Comparison of ENCODE assay signal across 8 cellular contexts in the genomic region with DNA sequence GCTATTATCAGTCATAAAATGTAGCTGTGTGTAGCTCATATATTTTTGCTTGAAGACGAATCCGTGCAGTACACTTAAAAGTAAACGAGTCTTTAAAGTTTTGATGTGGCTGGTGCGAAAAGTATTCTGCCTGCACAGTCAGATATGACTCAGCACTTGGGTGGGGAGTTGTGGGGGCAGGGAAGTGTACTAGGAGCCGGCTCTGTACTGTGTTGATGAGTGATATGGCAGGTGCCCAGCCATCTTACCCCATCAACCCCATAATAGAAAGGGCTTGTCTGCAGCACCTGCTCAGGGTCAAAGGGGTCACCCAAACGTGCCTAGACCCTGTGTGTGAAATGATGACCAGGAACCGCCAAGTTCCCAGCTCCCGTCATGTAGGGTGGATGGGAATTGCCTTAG. TPM values are rescaled to one million over a fixed set of nuclear protein-coding genes. Genes with fewer than 3 reads are reported as not detected.
DNase-seq lines count a peak whose midpoint lies in the region; ATAC-seq and TF ChIP-seq lines count a peak whose summit lies in the region.

No MANE protein-coding gene starts in this region.

- H4K20me1 ChIP-seq in fibroblast of lung (ENCODE audit: control insufficient read depth, extremely low read depth, insufficient read depth, low read length), result no peaks in the 10 kb centered on the region

- no peak overlapping the region for H3K27ac ChIP-seq in fibroblast of lung (ENCODE audit: insufficient read depth, low read length)

- no peak overlapping the region for H3K4me3 Mint-ChIP-seq in activated CD4-positive, alpha-beta memory T cell treated with anti-CD3 and anti-CD28 coated beads, Interleukin-2, amount 10 ng/mL, durations not matched to agents 7 days and 5 days

- H3K9me3 ChIP-seq in fibroblast of lung (ENCODE audit: control insufficient read depth, insufficient read depth, low read depth, low read length), result no peaks in the 10 kb centered on the region

- ATAC-seq in HG02623 (IDR thresholded peaks at IDR 0.05; ENCODE audit: unreplicated experiment), result no peak

- H3K27me3 Mint-ChIP-seq in activated CD4-positive, alpha-beta memory T cell treated with anti-CD3 and anti-CD28 coated beads, Interleukin-2, amount 10 ng/mL, durations not matched to agents 7 days and 5 days, result peaks cover 32% of the 10 kb centered on the region

- no peak overlapping the region for H3K9ac ChIP-seq in fibroblast of lung (ENCODE audit: insufficient read depth, low read length)

- POLR2A ChIA-PET in activated CD4-positive, alpha-beta memory T cell treated with anti-CD3 and anti-CD28 coated beads, Interleukin-2, amount 10 ng/mL, durations not matched to agents 7 days and 5 days (lab: Charles Lee), result interaction anchor here (0.7 to 1.1 kb wide), 2 partner anchors 48 to 51 kb away, joined by 3 read pairs; no protein-coding TSS in a partner anchor

- H2AFZ ChIP-seq in fibroblast of lung (ENCODE audit: low read length), result no peak overlapping the region

- H3K9me3 Mint-ChIP-seq in activated CD4-positive, alpha-beta memory T cell treated with anti-CD3 and anti-CD28 coated beads, Interleukin-2, amount 10 ng/mL, durations not matched to agents 7 days and 5 days, result no peaks in the 10 kb centered on the region

- H3K27ac Mint-ChIP-seq in activated CD4-positive, alpha-beta memory T cell treated with anti-CD3 and anti-CD28 coated beads, Interleukin-2, amount 10 ng/mL, durations not matched to agents 7 days and 5 days, result no peak overlapping the region

- no peak overlapping the region for H3K4me3 ChIP-seq in fibroblast of lung (replicated peaks in 1 of 4; ENCODE audit: control extremely low read depth in 1 of 4, insufficient read depth in 1 of 4, low read depth in 3 of 4, low read length in 4 of 4)

- H3K36me3 Mint-ChIP-seq in activated CD4-positive, alpha-beta memory T cell treated with anti-CD3 and anti-CD28 coated beads, Interleukin-2, amount 10 ng/mL, durations not matched to agents 7 days and 5 days (ENCODE audit: low read depth), result peaks cover 14% of the 10 kb centered on the region

- TF ChIP-seq CTCF in fibroblast of lung (conservative IDR thresholded peaks at IDR 0.05 in 1 of 2, IDR thresholded peaks at IDR 0.05 in 1 of 2; ENCODE audit: low read depth in 1 of 2, low read length in 2 of 2), result no peak

- no peaks in the 10 kb centered on the region for H3K79me2 ChIP-seq in fibroblast of lung (ENCODE audit: control insufficient read depth, insufficient read depth, low read length)

- peak overlapping the region; percentile 41 for H3K4me2 ChIP-seq in fibroblast of lung (ENCODE audit: extremely low read depth, insufficient read depth, low read length)

- H3K4me1 Mint-ChIP-seq in activated CD4-positive, alpha-beta memory T cell treated with anti-CD3 and anti-CD28 coated beads, Interleukin-2, amount 10 ng/mL, durations not matched to agents 7 days and 5 days, result peaks cover 24% of the 10 kb centered on the region

- no peaks in the 10 kb centered on the region for H3K36me3 ChIP-seq in fibroblast of lung (ENCODE audit: control insufficient read depth, insufficient read depth, low read length)

- CTCF ChIA-PET in activated CD4-positive, alpha-beta memory T cell treated with anti-CD3 and anti-CD28 coated beads, Interleukin-2, amount 10 ng/mL, durations not matched to agents 7 days and 5 days (lab: Charles Lee), result interaction anchor here (1.7 kb wide), 1 partner anchor 12 kb away, joined by 5 read pairs; no protein-coding TSS in a partner anchor

- peaks cover 13% of the 10 kb centered on the region for H3K4me1 ChIP-seq in fibroblast of lung (ENCODE audit: control insufficient read depth, extremely low read depth, insufficient read depth, low read length)

- DNase-seq in activated gamma-delta T cell treated with Interleukin-2 at 50 U/mL for 16 hours, result peak; percentile 52
- no peak for DNase-seq in activated gamma-delta T cell (lab: John Stamatoyannopoulos, UW)
- peak; percentile 67 for DNase-seq in HT-29 (ENCODE audit: low spot score)
- peak; percentile 66 for DNase-seq in activated CD4-positive, alpha-beta memory T cell treated with anti-CD3 and anti-CD28 coated beads, Interleukin-2, amount 10 ng/mL, durations not matched to agents 7 days and 5 days
- DNase-seq in fibroblast of lung (ENCODE audit: low read depth in 2 of 2), result peak; percentile 78 to 84
- peak; percentile 85 for DNase-seq in stimulated activated CD4-positive, alpha-beta T cell treated with anti-CD3 and anti-CD28 coated beads, Interleukin-1b, Interleukin-23, amount 100 ng/mL, for 48 hours
- no peak for DNase-seq in T-helper 9 cell

- no peaks in the 10 kb centered on the region for H3K27me3 ChIP-seq in fibroblast of lung (ENCODE audit: control insufficient read depth, insufficient read depth, low read length)

RNA-seq across cellular contexts. Expression of gene BCL2L11, which starts 47.8 kb away (rescaled TPM):
- total RNA-seq in HT-29 (2014; rRNA removed; shearing (Covaris generic)), result 9.7 and 24.5 TPM in 2 replicates
- 10 to 100 TPM; 11.1 to 11.4 TPM for total RNA-seq in activated CD4-positive, alpha-beta memory T cell treated with anti-CD3 and anti-CD28 coated beads, Interleukin-2, amount 10 ng/mL, durations not matched to agents 7 days and 5 days
- 10.2 and 10.3 TPM in 2 replicates for total RNA-seq in fibroblast of lung
- 1.5 and 1.9 TPM in 2 replicates for polyA plus RNA-seq in fibroblast of lung
- 1.9 and 2.0 TPM in 2 replicates for polyA plus RNA-seq in fibroblast of lung (2012)
- polyA minus RNA-seq in fibroblast of lung (ENCODE audit: low replicate concordance), result 2.1 and 5.8 TPM in 2 replicates

Comparison
In these comparisons a context has a peak if more than half of its experiments do, and no peak if none do; other contexts are left out.
1. DNase-seq: peak in activated gamma-delta T cell treated with Interleukin-2 at 50 U/mL for 16 hours (single experiment), HT-29 (single experiment), activated CD4-positive, alpha-beta memory T cell treated with anti-CD3 and anti-CD28 coated beads, Interleukin-2, amount 10 ng/mL, durations not matched to agents 7 days and 5 days (single experiment), fibroblast of lung (2 of 2) and stimulated activated CD4-positive, alpha-beta T cell treated with anti-CD3 and anti-CD28 coated beads, Interleukin-1b, Interleukin-23, amount 100 ng/mL, for 48 hours (single experiment); none in activated gamma-delta T cell (single experiment) and T-helper 9 cell (single experiment).